In the genomic region with DNA sequence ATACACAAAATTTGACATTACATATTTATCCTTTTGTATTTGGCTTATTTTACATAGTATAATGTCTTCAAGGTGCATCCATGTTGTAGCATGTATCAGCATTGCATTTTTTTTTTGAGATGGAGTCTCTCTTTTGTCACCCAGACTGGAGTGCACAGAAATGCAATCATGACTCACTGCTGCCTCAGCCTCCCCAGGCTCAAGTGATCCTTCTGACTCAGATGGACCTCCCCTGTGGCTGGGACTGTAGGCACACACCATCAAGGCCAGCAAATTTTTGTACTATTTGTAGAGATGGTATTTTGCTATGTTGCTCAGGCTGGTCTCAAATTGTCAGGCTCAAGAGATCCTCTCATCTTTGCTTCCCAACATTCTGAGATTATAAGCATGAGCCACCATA, we compare ENCODE assay signal across 21 cellular contexts.
A peak's percentile ranks its signal among the peaks of the same experiment; 100 is the strongest.
DNase-seq lines count a peak whose midpoint lies in the region; ATAC-seq, FAIRE-seq and TF ChIP-seq lines count a peak whose summit lies in the region.
"Had no signal": no experiment of that assay in that cellular context is flagged by ENCODE, and none has a peak within 500 bp of the region (broad histone marks: within the 10 kb centered on the region; RNA-seq: fewer than 3 reads in every experiment).

No MANE protein-coding gene starts in this region.

- DNase-seq in Daoy (ENCODE audit: low read depth): peak; percentile 71
- DNase-seq in RCC 7860 (ENCODE audit: low spot score): peak; percentile 69
- DNase-seq in activated CD4-positive, CD25-positive, alpha-beta regulatory T cell (lab: John Stamatoyannopoulos, UW): no peak
- DNase-seq in mesothelial cell of epicardium (ENCODE audit: low spot score in 2 of 2, unreplicated experiment in 2 of 2): no peak
- DNase-seq in NCI-H1105 treated with DMSO at 0.1 percent for 48 hours (lab: John Stamatoyannopoulos, UW): no peak
- no peak for DNase-seq in NCI-H2171 treated with DMSO at 0.1 percent for 48 hours (lab: John Stamatoyannopoulos, UW)
- DNase-seq: GF-D8, H9, IMR-90, MG63, NCI-H1048, NCI-H1436 treated with DMSO at 0.1 percent for 48 hours, NCI-H2029 treated with DMSO at 0.1 percent for 48 hours, NCI-H510A, NCI-H82, OCI-M1, SJCRH30 had no signal

- TF ChIP-seq CTCF in mesothelial cell of epicardium (IDR thresholded peaks at IDR 0.05; ENCODE audit: unreplicated experiment): no peak

- peaks cover 63% of the 10 kb centered on the region for H3K9me3 Mint-ChIP-seq in mesothelial cell of epicardium

- no peaks in the 10 kb centered on the region for H3K27me3 Mint-ChIP-seq in mesothelial cell of epicardium (ENCODE audit: low read depth)

- no peak overlapping the region for H3K27ac Mint-ChIP-seq in mesothelial cell of epicardium
- H3K27ac Mint-ChIP-seq: H9 had no signal

- no peak overlapping the region for H3K4me3 Mint-ChIP-seq in mesothelial cell of epicardium
- H3K4me3 Mint-ChIP-seq: CD14-positive monocyte, H9 had no signal

- peak; percentile 89 for FAIRE-seq in RCC 7860 (lab: Jason Lieb, UNC)
- FAIRE-seq: GM19239, HTR-8/SVneo had no signal

- no peaks in the 10 kb centered on the region for H3K36me3 Mint-ChIP-seq in mesothelial cell of epicardium
- H3K36me3 Mint-ChIP-seq: CD14-positive monocyte had no signal

- H3K4me1 Mint-ChIP-seq in mesothelial cell of epicardium: no peaks in the 10 kb centered on the region
- H3K4me1 Mint-ChIP-seq: CD14-positive monocyte, H9 had no signal

- peak; percentile 56 for ATAC-seq in esophagus mucosa

Comparison
In these comparisons a context has a peak if more than half of its experiments do, and no peak if none do; other contexts are left out.
1. DNase-seq: peak in Daoy (single experiment) and RCC 7860 (single experiment); none in activated CD4-positive, CD25-positive, alpha-beta regulatory T cell (0 of 4), mesothelial cell of epicardium (0 of 2), NCI-H1105 treated with DMSO at 0.1 percent for 48 hours (single experiment) and NCI-H2171 treated with DMSO at 0.1 percent for 48 hours (single experiment).